ENCODE assay signal across 22 cellular contexts in genomic region chr3:160020057-160020711, GRCh38. TPM values are rescaled to one million over a fixed set of nuclear protein-coding genes. Genes with fewer than 3 reads are reported as not detected.
A peak's percentile ranks its signal among the peaks of the same experiment; 100 is the strongest.
DNase-seq lines count a peak whose midpoint lies in the region; ATAC-seq, FAIRE-seq and TF ChIP-seq lines count a peak whose summit lies in the region.
"Had no signal": no experiment of that assay in that cellular context is flagged by ENCODE, and none has a peak within 500 bp of the region (broad histone marks: within the 10 kb centered on the region; RNA-seq: fewer than 3 reads in every experiment).

No MANE protein-coding gene starts in this region.

- H3K4me2 ChIP-seq in H1 (ENCODE audit: insufficient read depth in 1 of 2, low read depth in 2 of 2, low read length in 2 of 2), result no peak overlapping the region
- no peak overlapping the region for H3K4me2 ChIP-seq in trophoblast cell (ENCODE audit: low read length)
- H3K4me2 ChIP-seq: BLaER1 had no signal

- H2BK20ac ChIP-seq in H1 (ENCODE audit: low read length), result no peak overlapping the region

- H3K27ac ChIP-seq in H1 (ENCODE audit: low read depth, low read length), result no peak overlapping the region
- no peak overlapping the region for H3K27ac ChIP-seq in trophoblast cell (ENCODE audit: low read depth, low read length)
- H3K27ac ChIP-seq: 22Rv1, BLaER1, C4-2B, GM23248 had no signal

- no peaks in the 10 kb centered on the region for H3K36me3 Mint-ChIP-seq in T-helper 2 cell treated with Interferon-gamma antibody and Interleukin-4, amounts not matched to agents 5 μg/mL and 100 μg/mL, for 36 hours (ENCODE audit: low read depth)
- peaks cover 6% of the 10 kb centered on the region for H3K36me3 Mint-ChIP-seq in activated CD8-positive, alpha-beta memory T cell treated with anti-CD3 and anti-CD28 coated beads, Interleukin-2, amount 10 ng/mL, durations not matched to agents 7 days and 5 days
- no peaks in the 10 kb centered on the region for H3K36me3 Mint-ChIP-seq in activated naive CD4-positive, alpha-beta T cell treated with anti-CD3 and anti-CD28 coated beads, Interleukin-2, amount 10 ng/mL, durations not matched to agents 7 days and 5 days
- H3K36me3 Mint-ChIP-seq: CD4-positive, CD25-positive, alpha-beta regulatory T cell; CD8-positive, alpha-beta T cell had no signal

- no peaks in the 10 kb centered on the region for H3K23me2 ChIP-seq in H1 (ENCODE audit: low read depth, low read length)

- no peaks in the 10 kb centered on the region for H3K79me2 ChIP-seq in H1 (ENCODE audit: control insufficient read depth in 1 of 2, insufficient read depth in 2 of 2, low read length in 2 of 2)
- no peaks in the 10 kb centered on the region for H3K79me2 ChIP-seq in trophoblast cell (ENCODE audit: control insufficient read depth, insufficient read depth, low read length, poor library complexity)

- H2BK12ac ChIP-seq in H1 (ENCODE audit: low read depth, low read length), result no peak overlapping the region
- H2BK12ac ChIP-seq in trophoblast cell (ENCODE audit: low read length), result no peak overlapping the region

- H3K4me3 Mint-ChIP-seq in T-helper 2 cell treated with Interferon-gamma antibody and Interleukin-4, amounts not matched to agents 5 μg/mL and 100 μg/mL, for 36 hours, result no peak overlapping the region
- no peak overlapping the region for H3K4me3 Mint-ChIP-seq in activated CD8-positive, alpha-beta memory T cell treated with anti-CD3 and anti-CD28 coated beads, Interleukin-2, amount 10 ng/mL, durations not matched to agents 7 days and 5 days
- H3K4me3 Mint-ChIP-seq in activated naive CD4-positive, alpha-beta T cell treated with anti-CD3 and anti-CD28 coated beads, Interleukin-2, amount 10 ng/mL, durations not matched to agents 7 days and 5 days, result no peak overlapping the region
- H3K4me3 Mint-ChIP-seq: B cell; CD4-positive, CD25-positive, alpha-beta regulatory T cell; CD8-positive, alpha-beta T cell; H9; HFFc6 had no signal

- H4K20me1 ChIP-seq in H1 (replicated peaks in 1 of 2; ENCODE audit: control insufficient read depth in 1 of 2, insufficient read depth in 2 of 2, low read length in 2 of 2), result no peaks in the 10 kb centered on the region
- H4K20me1 ChIP-seq: BLaER1 had no signal

- H3K4me1 ChIP-seq in H1 (replicated peaks in 1 of 4; ENCODE audit: control insufficient read depth in 3 of 4, insufficient read depth in 4 of 4, low read length in 3 of 4) (no peaks in the 10 kb centered on the region), trophoblast cell (ENCODE audit: control insufficient read depth in 1 of 2, insufficient read depth in 2 of 2, low read length in 2 of 2) (no peaks in the 10 kb centered on the region)
- H3K4me1 ChIP-seq: BLaER1, Caco-2 had no signal

- H4K8ac ChIP-seq in H1 (ENCODE audit: extremely low read depth, insufficient read depth, low read length) (no peak overlapping the region), trophoblast cell (ENCODE audit: low read depth, low read length) (no peak overlapping the region)

- H2BK120ac ChIP-seq in H1 (replicated peaks; ENCODE audit: low read depth, low read length) (no peak overlapping the region), trophoblast cell (ENCODE audit: insufficient read depth, low read length, poor library complexity) (no peak overlapping the region)

- TF ChIP-seq EP300 in H1 (IDR thresholded peaks at IDR 0.05; ENCODE audit: borderline replicate concordance in 1 of 2, low read depth in 2 of 2, low read length in 2 of 2), result no peak

- 88% methylated on average over 4 of the region's 4 CpGs; no CpG with 5 or more reads in 1 of the 2 experiments for WGBS in H1 (ENCODE audit: extremely low coverage in 1 of 2, insufficient coverage in 1 of 2, insufficient read length in 1 of 2, insufficient replicate concordance in 2 of 2, low coverage in 1 of 2, low lambda C conversion rate in 2 of 2, missing lambda C conversion rate in 1 of 2), 2 experiments
- WGBS in trophoblast cell (ENCODE audit: extremely low coverage, insufficient coverage, insufficient read length), result no CpG with 5 or more reads among the region's 4 CpGs

- CTCF ChIA-PET in H1 (lab: Charles Lee; ENCODE audit: partially characterized antibody), result interaction anchor here (1.3 to 3.7 kb wide), 3 partner anchors 12 to 166 kb away, joined by 3 to 20 read pairs (median 8); no protein-coding TSS in a partner anchor
- CTCF ChIA-PET in activated CD8-positive, alpha-beta memory T cell treated with anti-CD3 and anti-CD28 coated beads, Interleukin-2, amount 10 ng/mL, durations not matched to agents 7 days and 5 days (lab: Charles Lee), result interaction anchor here (0.9 to 1.5 kb wide), 2 partner anchors 10 to 14 kb away, joined by 3 to 4 read pairs; no protein-coding TSS in a partner anchor
- CTCF ChIA-PET in activated naive CD4-positive, alpha-beta T cell treated with anti-CD3 and anti-CD28 coated beads, Interleukin-2, amount 10 ng/mL, durations not matched to agents 7 days and 5 days (lab: Charles Lee), result interaction anchor here (1.2 kb wide), 1 partner anchor 14 kb away, joined by 4 read pairs; no protein-coding TSS in a partner anchor

- no peaks in the 10 kb centered on the region for H3K27me3 Mint-ChIP-seq in T-helper 2 cell treated with Interferon-gamma antibody and Interleukin-4, amounts not matched to agents 5 μg/mL and 100 μg/mL, for 36 hours (ENCODE audit: low read depth)
- peaks cover 13% of the 10 kb centered on the region for H3K27me3 Mint-ChIP-seq in activated CD8-positive, alpha-beta memory T cell treated with anti-CD3 and anti-CD28 coated beads, Interleukin-2, amount 10 ng/mL, durations not matched to agents 7 days and 5 days
- H3K27me3 Mint-ChIP-seq in activated naive CD4-positive, alpha-beta T cell treated with anti-CD3 and anti-CD28 coated beads, Interleukin-2, amount 10 ng/mL, durations not matched to agents 7 days and 5 days, result peaks cover 25% of the 10 kb centered on the region

- peaks cover 22% of the 10 kb centered on the region for H3K4me1 Mint-ChIP-seq in T-helper 2 cell treated with Interferon-gamma antibody and Interleukin-4, amounts not matched to agents 5 μg/mL and 100 μg/mL, for 36 hours (ENCODE audit: low read depth)
- peaks cover 10% of the 10 kb centered on the region for H3K4me1 Mint-ChIP-seq in activated CD8-positive, alpha-beta memory T cell treated with anti-CD3 and anti-CD28 coated beads, Interleukin-2, amount 10 ng/mL, durations not matched to agents 7 days and 5 days
- H3K4me1 Mint-ChIP-seq in activated naive CD4-positive, alpha-beta T cell treated with anti-CD3 and anti-CD28 coated beads, Interleukin-2, amount 10 ng/mL, durations not matched to agents 7 days and 5 days, result no peaks in the 10 kb centered on the region
- H3K4me1 Mint-ChIP-seq: B cell, H9 had no signal

- no peak overlapping the region for H4K91ac ChIP-seq in H1 (replicated peaks; ENCODE audit: insufficient read length, low read length)
- H4K91ac ChIP-seq in trophoblast cell (ENCODE audit: low read depth, low read length), result no peak overlapping the region

- H2AK5ac ChIP-seq in H1 (ENCODE audit: low read depth, low read length) (no peak overlapping the region), trophoblast cell (ENCODE audit: low read length) (no peak overlapping the region)

- H2AFZ ChIP-seq in H1 (ENCODE audit: low read length), result no peak overlapping the region
- no peak overlapping the region for H2AFZ ChIP-seq in trophoblast cell (ENCODE audit: insufficient read depth, low read length, poor library complexity)
- H2AFZ ChIP-seq: GM23248 had no signal

- no peak for FAIRE-seq in H1 (lab: Jason Lieb, UNC)
- FAIRE-seq: A204.1, G401.6, GM19239 had no signal

- H3K79me1 ChIP-seq in H1 (ENCODE audit: low read depth, low read length) (no peaks in the 10 kb centered on the region), trophoblast cell (ENCODE audit: low read length) (no peaks in the 10 kb centered on the region)

- TF ChIP-seq CTCF in H1 (IDR thresholded peaks at IDR 0.05; ENCODE audit: control extremely low read depth in 1 of 3, insufficient read depth in 1 of 3, low read depth in 1 of 3, low read length in 3 of 3), result no peak

- H3K18ac ChIP-seq in H1 (ENCODE audit: extremely low read depth, low read length) (no peak overlapping the region), trophoblast cell (ENCODE audit: low read length) (no peak overlapping the region)

- H3K23ac ChIP-seq in H1 (ENCODE audit: insufficient read length), result no peak overlapping the region
- H3K23ac ChIP-seq in trophoblast cell (ENCODE audit: low read length), result no peak overlapping the region

- H3K9me3 ChIP-seq in H1 (ENCODE audit: insufficient read depth in 2 of 2, low read depth in 1 of 2, low read length in 1 of 2) (no peaks in the 10 kb centered on the region), trophoblast cell (ENCODE audit: insufficient read depth, low read depth, low read length) (no peaks in the 10 kb centered on the region)
- H3K9me3 ChIP-seq: BLaER1, Caco-2 had no signal

- H3K56ac ChIP-seq in H1 (replicated peaks; ENCODE audit: insufficient read length, low read depth, low read length), result no peak overlapping the region

- no peak for TF ChIP-seq RAD21 in H1 (IDR thresholded peaks at IDR 0.05 in 1 of 2, conservative IDR thresholded peaks at IDR 0.05 in 1 of 2; ENCODE audit: low read depth in 2 of 2, low read length in 2 of 2)

- H3K4ac ChIP-seq in H1 (replicated peaks; ENCODE audit: insufficient read length, low read depth, low read length) (no peak overlapping the region), trophoblast cell (ENCODE audit: low read depth, low read length) (no peak overlapping the region)

- H3K9me3 Mint-ChIP-seq in T-helper 2 cell treated with Interferon-gamma antibody and Interleukin-4, amounts not matched to agents 5 μg/mL and 100 μg/mL, for 36 hours, result no peaks in the 10 kb centered on the region
- H3K9me3 Mint-ChIP-seq in activated CD8-positive, alpha-beta memory T cell treated with anti-CD3 and anti-CD28 coated beads, Interleukin-2, amount 10 ng/mL, durations not matched to agents 7 days and 5 days (ENCODE audit: low read depth), result no peaks in the 10 kb centered on the region
- H3K9me3 Mint-ChIP-seq in activated naive CD4-positive, alpha-beta T cell treated with anti-CD3 and anti-CD28 coated beads, Interleukin-2, amount 10 ng/mL, durations not matched to agents 7 days and 5 days, result no peaks in the 10 kb centered on the region
- H3K9me3 Mint-ChIP-seq: CD8-positive, alpha-beta T cell; H9; HFFc6 had no signal

- no peak for TF ChIP-seq POLR2A in H1 (IDR thresholded peaks at IDR 0.05; ENCODE audit: control extremely low read depth in 1 of 2, low read depth in 2 of 2, low read length in 2 of 2)
- TF ChIP-seq POLR2A in erythroblast (IDR thresholded peaks at IDR 0.05; ENCODE audit: low read length), result no peak

- H3K4me3 ChIP-seq in H1 (ENCODE audit: extremely low read depth in 1 of 4, insufficient read depth in 2 of 4, low read depth in 3 of 4, low read length in 4 of 4) (no peak overlapping the region), trophoblast cell (ENCODE audit: low read depth, low read length) (peak overlapping the region; percentile 46)
- H3K4me3 ChIP-seq: BLaER1, GM23248 had no signal

- DNase-seq in T-helper 2 cell treated with Interferon-gamma antibody and Interleukin-4, amounts not matched to agents 5 μg/mL and 100 μg/mL, for 36 hours (ENCODE audit: low spot score), result no peak
- DNase-seq in T-helper 2 cell, result no peak
- DNase-seq in H1 (ENCODE audit: low read depth in 1 of 2, low spot score in 2 of 2), result no peak
- DNase-seq in trophoblast cell, result no peak
- DNase-seq in activated CD8-positive, alpha-beta memory T cell treated with anti-CD3 and anti-CD28 coated beads, Interleukin-2, amount 10 ng/mL, durations not matched to agents 7 days and 5 days, result no peak
- no peak for DNase-seq in activated naive CD4-positive, alpha-beta T cell treated with anti-CD3 and anti-CD28 coated beads, Interleukin-2, amount 10 ng/mL, durations not matched to agents 7 days and 5 days
- no peak for DNase-seq in erythroblast (lab: John Stamatoyannopoulos, UW)
- DNase-seq: Caco-2; CD4-positive, CD25-positive, alpha-beta regulatory T cell; CD8-positive, alpha-beta T cell; DMS153; DND-41; GM23248; H9; HFFc6 had no signal

- H2BK5ac ChIP-seq in H1 (ENCODE audit: low read depth, low read length) (no peak overlapping the region), trophoblast cell (ENCODE audit: low read depth, low read length, poor library complexity) (no peak overlapping the region)

- H3K27ac Mint-ChIP-seq in T-helper 2 cell treated with Interferon-gamma antibody and Interleukin-4, amounts not matched to agents 5 μg/mL and 100 μg/mL, for 36 hours, result peak overlapping the region; percentile 43
- H3K27ac Mint-ChIP-seq in activated CD8-positive, alpha-beta memory T cell treated with anti-CD3 and anti-CD28 coated beads, Interleukin-2, amount 10 ng/mL, durations not matched to agents 7 days and 5 days, result no peak overlapping the region
- H3K27ac Mint-ChIP-seq in activated naive CD4-positive, alpha-beta T cell treated with anti-CD3 and anti-CD28 coated beads, Interleukin-2, amount 10 ng/mL, durations not matched to agents 7 days and 5 days, result no peak overlapping the region
- H3K27ac Mint-ChIP-seq: B cell; CD8-positive, alpha-beta T cell; H9; HFFc6 had no signal

- no peak for ATAC-seq in activated CD8-positive, alpha-beta memory T cell treated with anti-CD3 and anti-CD28 coated beads, Interleukin-2, amount 10 ng/mL, durations not matched to agents 7 days and 5 days
- ATAC-seq: CD8-positive, alpha-beta T cell had no signal

- H4K5ac ChIP-seq in H1 (ENCODE audit: insufficient read length, low read depth, low read length), result no peak overlapping the region

- no peak overlapping the region for H3K9ac ChIP-seq in H1 (replicated peaks in 1 of 4; ENCODE audit: extremely low read depth in 1 of 4, low read depth in 3 of 4, low read length in 3 of 4)
- H3K9ac ChIP-seq in trophoblast cell (ENCODE audit: low read length), result no peak overlapping the region
- H3K9ac ChIP-seq: BLaER1, GM23248 had no signal

- H3K36me3 ChIP-seq in H1 (ENCODE audit: control insufficient read depth in 2 of 4, insufficient read depth in 4 of 4, low read length in 3 of 4) (no peaks in the 10 kb centered on the region), trophoblast cell (ENCODE audit: control insufficient read depth in 1 of 2, insufficient read depth in 2 of 2, low read length in 2 of 2) (no peaks in the 10 kb centered on the region)
- H3K36me3 ChIP-seq: BLaER1 had no signal

- H4K12ac ChIP-seq in trophoblast cell (ENCODE audit: low read depth, low read length), result no peak overlapping the region

- POLR2A ChIA-PET in H1 (lab: Charles Lee; ENCODE audit: partially characterized antibody), result no interaction called here

- H3K27me3 ChIP-seq in H1 (replicated peaks in 1 of 4; ENCODE audit: control insufficient read depth in 3 of 4, extremely low read depth in 1 of 4, insufficient read depth in 3 of 4, low read length in 3 of 4) (no peaks in the 10 kb centered on the region), trophoblast cell (ENCODE audit: insufficient read depth, low read length) (no peaks in the 10 kb centered on the region)
- H3K27me3 ChIP-seq: BLaER1 had no signal

- H3K14ac ChIP-seq in H1 (ENCODE audit: insufficient read length), result no peak overlapping the region
- no peak overlapping the region for H3K14ac ChIP-seq in trophoblast cell (ENCODE audit: low read length)

- H2BK15ac ChIP-seq in H1 (ENCODE audit: low read length), result no peak overlapping the region

RNA-seq across cellular contexts. Expression of gene IL12A, which starts 31.5 kb away (rescaled TPM):
- total RNA-seq in H1 (2021; fragmentation: NEBNext Ultra II Directional; extraction: Animal tissue kit (Norgen Biotek cat#: 25700)), result 0.41 and 0.82 TPM in 2 replicates
- polyA plus RNA-seq in H1 (2011; rRNA removed), result 0.66 and 0.92 TPM in 2 replicates
- 0.45 TPM for polyA plus RNA-seq in H1 (2011; cell fraction: cytosol; rRNA removed)
- 1.9 TPM for polyA plus RNA-seq in H1 (2011; cell fraction: nucleus; rRNA removed)
- 0.29 to 1.0 TPM (median 0.51 TPM) in 4 replicates for polyA plus RNA-seq in H1 (2012, experiment 1 of 2)
- polyA plus RNA-seq in H1 (2012, experiment 2 of 2), result 0.42 TPM
- polyA plus RNA-seq in H1 (2013, experiment 1 of 2), result 0.49 TPM
- polyA plus RNA-seq in H1 (2013, experiment 2 of 2), result 0.48 TPM
- polyA minus RNA-seq in H1 (2011; rRNA and poly(A)+ RNA removed), result 0.15 and 0.16 TPM in 2 replicates
- polyA minus RNA-seq in H1 (2011; cell fraction: cytosol; rRNA and poly(A)+ RNA removed), result not detected
- polyA minus RNA-seq in H1 (2011; cell fraction: nucleus; rRNA and poly(A)+ RNA removed), result 0.90 TPM
- polyA plus RNA-seq in trophoblast cell (2013), result 0.10 and 0.23 TPM in 2 replicates
- 1 to 10 TPM in 1 of 2 experiments, under 1 TPM in 1; 0.63 to 1.4 TPM for total RNA-seq in activated CD8-positive, alpha-beta memory T cell treated with anti-CD3 and anti-CD28 coated beads, Interleukin-2, amount 10 ng/mL, durations not matched to agents 7 days and 5 days
